Comparison of ENCODE assay signal across 1 cellular context in the genomic region with DNA sequence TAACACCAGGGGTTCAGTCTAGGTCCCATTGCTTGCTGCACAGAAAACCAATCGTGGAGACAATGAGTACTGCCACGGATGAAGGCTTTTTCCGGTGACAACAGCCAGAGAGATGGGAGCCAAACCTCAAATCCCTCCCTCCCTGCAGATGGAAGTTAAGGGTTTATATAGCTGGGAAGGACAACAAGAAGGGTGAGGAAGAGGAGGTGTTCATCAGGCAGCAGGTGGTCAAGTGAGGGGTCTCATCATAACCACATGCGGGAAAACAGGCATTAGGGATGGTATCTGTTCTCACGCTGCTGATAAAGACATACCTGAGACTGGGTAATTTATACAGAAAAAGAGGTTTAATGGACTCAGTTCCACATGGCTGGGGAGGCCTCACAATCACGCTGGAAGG.
TF ChIP-seq lines count a peak whose summit lies in the region.

No MANE protein-coding gene starts in this region.

TF ChIP-seq in HepG2, 621 proteins besides CTCF, POLR2A, EP300 and RAD21 (continued from another document):
- TF ChIP-seq, protein P1, sequence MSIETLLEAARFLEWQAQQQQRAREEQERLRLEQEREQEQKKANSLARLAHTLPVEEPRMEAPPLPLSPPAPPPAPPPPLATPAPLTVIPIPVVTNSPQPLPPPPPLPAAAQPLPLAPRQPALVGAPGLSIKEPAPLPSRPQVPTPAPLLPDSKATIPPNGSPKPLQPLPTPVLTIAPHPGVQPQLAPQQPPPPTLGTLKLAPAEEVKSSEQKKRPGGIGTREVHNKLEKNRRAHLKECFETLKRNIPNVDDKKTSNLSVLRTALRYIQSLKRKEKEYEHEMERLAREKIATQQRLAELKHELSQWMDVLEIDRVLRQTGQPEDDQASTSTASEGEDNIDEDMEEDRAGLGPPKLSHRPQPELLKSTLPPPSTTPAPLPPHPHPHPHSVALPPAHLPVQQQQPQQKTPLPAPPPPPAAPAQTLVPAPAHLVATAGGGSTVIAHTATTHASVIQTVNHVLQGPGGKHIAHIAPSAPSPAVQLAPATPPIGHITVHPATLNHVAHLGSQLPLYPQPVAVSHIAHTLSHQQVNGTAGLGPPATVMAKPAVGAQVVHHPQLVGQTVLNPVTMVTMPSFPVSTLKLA (IDR thresholded peaks at IDR 0.05): peak; percentile 54; the same call in 1 of the 2 replicates
TF ChIP-seq in HepG2: peak in this region for 1.
